13 cellular contexts compared by ENCODE assay signal in genomic region chr5:170389250-170389902, GRCh38. TPM values are rescaled to one million over a fixed set of nuclear protein-coding genes. Genes with fewer than 3 reads are reported as not detected.
DNase-seq lines count a peak whose midpoint lies in the region; ATAC-seq and TF ChIP-seq lines count a peak whose summit lies in the region.
"Had no signal": no experiment of that assay in that cellular context is flagged by ENCODE, and none has a peak within 500 bp of the region (broad histone marks: within the 10 kb centered on the region; RNA-seq: fewer than 3 reads in every experiment).

Gene KCNMB1 (minus strand): TSS chr5:170389367. CDS start chr5:170385447, 3,920 bp downstream.

- peaks cover 0 to 18% (median 0%) of the 10 kb centered on the region in 3 donors for H3K4me1 ChIP-seq in esophagus squamous epithelium

- POLR2A ChIA-PET in activated CD4-positive, alpha-beta T cell treated with anti-CD3 and anti-CD28 coated beads, Interleukin-2, amount 10 ng/mL, durations not matched to agents 7 days and 5 days (lab: Charles Lee), result no interaction called here

- intact Hi-C loops in esophagus squamous epithelium (cut with DNase I), result no loop called here

- no peaks in the 10 kb centered on the region for H3K36me3 ChIP-seq in esophagus squamous epithelium

- H3K4me1 Mint-ChIP-seq in activated CD4-positive, alpha-beta T cell treated with anti-CD3 and anti-CD28 coated beads, Interleukin-2, amount 10 ng/mL, durations not matched to agents 7 days and 5 days, result peaks cover 23% of the 10 kb centered on the region
- peaks cover 39% of the 10 kb centered on the region for H3K4me1 Mint-ChIP-seq in nephron

- ATAC-seq in HG03432 (IDR thresholded peaks at IDR 0.05; ENCODE audit: unreplicated experiment), result no peak

- TF ChIP-seq CTCF in esophagus squamous epithelium (IDR thresholded peaks at IDR 0.05), result no peak
- no peak for TF ChIP-seq CTCF in nephron (IDR thresholded peaks at IDR 0.05; ENCODE audit: unreplicated experiment in 3 of 3)

- TF ChIP-seq POLR2A in esophagus squamous epithelium (IDR thresholded peaks at IDR 0.05), result no peak

- no peaks in the 10 kb centered on the region for H3K27me3 ChIP-seq in esophagus squamous epithelium

- H3K36me3 Mint-ChIP-seq in activated CD4-positive, alpha-beta T cell treated with anti-CD3 and anti-CD28 coated beads, Interleukin-2, amount 10 ng/mL, durations not matched to agents 7 days and 5 days (ENCODE audit: low read depth), result no peaks in the 10 kb centered on the region
- no peaks in the 10 kb centered on the region for H3K36me3 Mint-ChIP-seq in nephron (ENCODE audit: low read depth)
- H3K36me3 Mint-ChIP-seq: activated naive CD8-positive, alpha-beta T cell treated with anti-CD3 and anti-CD28 coated beads for 36 hours had no signal

- no peaks in the 10 kb centered on the region for H3K9me3 ChIP-seq in esophagus squamous epithelium

- DNase-seq in activated CD4-positive, alpha-beta T cell treated with anti-CD3 and anti-CD28 coated beads, Interleukin-2, amount 10 ng/mL, durations not matched to agents 7 days and 5 days, result no peak
- DNase-seq in activated CD4-positive, alpha-beta T cell treated with anti-CD3 and anti-CD28 coated beads, Interleukin-2, amount 50 U/mL, for 1 hour, result no peak
- DNase-seq in esophagus squamous epithelium (lab: John Stamatoyannopoulos, UW), result no peak
- no peak for DNase-seq in globus pallidus (ENCODE audit: low spot score)
- no peak for DNase-seq in activated CD8-positive, alpha-beta memory T cell treated with anti-CD3 and anti-CD28 coated beads, Interleukin-2, amount 50 U/mL, for 48 hours
- no peak for DNase-seq in HK-2 (ENCODE audit: unreplicated experiment)
- DNase-seq: activated CD4-positive, CD25-positive, alpha-beta regulatory T cell; activated naive CD8-positive, alpha-beta T cell treated with anti-CD3 and anti-CD28 coated beads for 36 hours; NCI-H1092 treated with DMSO at 0.1 percent for 48 hours; PC-9 had no signal

- H3K4me3 Mint-ChIP-seq in activated CD4-positive, alpha-beta T cell treated with anti-CD3 and anti-CD28 coated beads, Interleukin-2, amount 10 ng/mL, durations not matched to agents 7 days and 5 days, result no peak within 1 kb of the TSS
- peak within 1 kb of the TSS; percentile 17 to 38 (median 27) for H3K4me3 Mint-ChIP-seq in nephron
- H3K4me3 Mint-ChIP-seq: activated naive CD8-positive, alpha-beta T cell treated with anti-CD3 and anti-CD28 coated beads for 36 hours had no signal

- CTCF ChIA-PET in activated CD4-positive, alpha-beta T cell treated with anti-CD3 and anti-CD28 coated beads, Interleukin-2, amount 10 ng/mL, durations not matched to agents 7 days and 5 days (lab: Charles Lee), result interaction anchor here (0.6 to 1.8 kb wide), 4 partner anchors 8 to 1526 kb away, joined by 3 to 5 read pairs (median 4); no protein-coding TSS in a partner anchor

- 19 to 26% methylated on average over 3 to 7 of the region's 11 CpGs for WGBS in esophagus squamous epithelium, 2 donors

- peak within 1 kb of the TSS; percentile 21 to 66 (median 36) for H3K4me3 ChIP-seq in esophagus squamous epithelium
- H3K4me3 ChIP-seq: PC-9 had no signal

- H3K9me3 Mint-ChIP-seq in activated CD4-positive, alpha-beta T cell treated with anti-CD3 and anti-CD28 coated beads, Interleukin-2, amount 10 ng/mL, durations not matched to agents 7 days and 5 days, result no peaks in the 10 kb centered on the region
- no peaks in the 10 kb centered on the region for H3K9me3 Mint-ChIP-seq in nephron
- H3K9me3 Mint-ChIP-seq: activated naive CD8-positive, alpha-beta T cell treated with anti-CD3 and anti-CD28 coated beads for 36 hours had no signal

- H3K27me3 Mint-ChIP-seq in activated CD4-positive, alpha-beta T cell treated with anti-CD3 and anti-CD28 coated beads, Interleukin-2, amount 10 ng/mL, durations not matched to agents 7 days and 5 days, result peaks cover 15% of the 10 kb centered on the region
- H3K27me3 Mint-ChIP-seq in nephron (ENCODE audit: low read depth), result peaks cover 11% of the 10 kb centered on the region

- H3K27ac ChIP-seq in esophagus squamous epithelium, result peak within 1 kb of the TSS; percentile 67 to 90 (median 77)
- H3K27ac ChIP-seq: epithelial cell of prostate, PC-9 had no signal

- H3K27ac Mint-ChIP-seq in activated CD4-positive, alpha-beta T cell treated with anti-CD3 and anti-CD28 coated beads, Interleukin-2, amount 10 ng/mL, durations not matched to agents 7 days and 5 days, result peak within 1 kb of the TSS; percentile 58
- peak within 1 kb of the TSS; percentile 68 to 90 (median 87) for H3K27ac Mint-ChIP-seq in nephron
- H3K27ac Mint-ChIP-seq: activated naive CD8-positive, alpha-beta T cell treated with anti-CD3 and anti-CD28 coated beads for 36 hours had no signal

RNA-seq across cellular contexts. Expression of gene KCNMB1, which starts in this region (rescaled TPM):
- not detected for total RNA-seq in activated CD4-positive, alpha-beta T cell treated with anti-CD3 and anti-CD28 coated beads, Interleukin-2, amount 10 ng/mL, durations not matched to agents 7 days and 5 days
- 1 to 10 TPM in 3 of 4 donors, under 1 TPM in 1; 0.38 to 9.3 (median 2.4) TPM for total RNA-seq in esophagus squamous epithelium
- total RNA-seq: activated naive CD8-positive, alpha-beta T cell treated with anti-CD3 and anti-CD28 coated beads for 36 hours; PC-9 had no signal
